Comparison of ENCODE assay signal across 8 cellular contexts in the genomic region with DNA sequence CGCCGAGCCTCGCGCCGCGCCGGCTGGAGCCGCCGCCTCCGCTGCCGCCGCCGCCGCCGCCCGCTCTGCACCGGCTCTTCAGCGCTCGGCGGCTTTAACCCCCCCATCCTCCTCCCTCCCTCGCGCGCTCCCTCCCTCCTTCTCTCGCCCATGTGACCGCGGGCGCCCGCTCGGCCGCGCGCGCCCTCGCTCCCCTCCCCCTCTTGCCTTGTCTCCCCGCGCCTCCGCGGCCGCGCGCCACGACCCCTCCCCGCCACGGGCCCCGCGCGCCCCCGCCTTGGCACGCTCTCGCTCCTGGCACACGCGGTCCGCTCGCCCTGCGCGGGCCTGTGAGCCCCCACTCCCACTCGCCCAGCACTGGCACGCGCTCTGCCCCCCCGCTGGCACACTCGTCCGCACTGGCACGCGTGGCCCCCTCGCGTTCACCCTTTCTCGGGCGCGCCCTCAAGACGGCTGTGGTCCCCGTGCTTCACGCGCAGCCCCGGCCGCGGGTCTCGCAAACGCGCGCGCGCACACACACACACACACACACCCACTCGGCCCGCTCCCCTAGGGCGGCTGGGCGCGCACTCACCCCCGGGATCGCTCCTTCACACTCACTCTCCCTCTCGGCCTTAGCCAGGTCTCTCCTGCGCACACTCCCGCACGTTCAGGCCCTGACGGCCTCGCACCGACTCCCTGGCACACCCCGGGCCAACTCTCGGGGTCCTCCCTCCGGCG. TPM values are rescaled to one million over a fixed set of nuclear protein-coding genes. Genes with fewer than 3 reads are reported as not detected.
DNase-seq lines count a peak whose midpoint lies in the region; ATAC-seq and TF ChIP-seq lines count a peak whose summit lies in the region.

A gene with protein sequence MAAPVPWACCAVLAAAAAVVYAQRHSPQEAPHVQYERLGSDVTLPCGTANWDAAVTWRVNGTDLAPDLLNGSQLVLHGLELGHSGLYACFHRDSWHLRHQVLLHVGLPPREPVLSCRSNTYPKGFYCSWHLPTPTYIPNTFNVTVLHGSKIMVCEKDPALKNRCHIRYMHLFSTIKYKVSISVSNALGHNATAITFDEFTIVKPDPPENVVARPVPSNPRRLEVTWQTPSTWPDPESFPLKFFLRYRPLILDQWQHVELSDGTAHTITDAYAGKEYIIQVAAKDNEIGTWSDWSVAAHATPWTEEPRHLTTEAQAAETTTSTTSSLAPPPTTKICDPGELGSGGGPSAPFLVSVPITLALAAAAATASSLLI (minus strand): TSS at position 69 of the 720 bp plus-strand sequence. CDS start 20,743 bp downstream, outside the sequence.

- H3K27me3 ChIP-seq in mesenchymal stem cell (ENCODE audit: control insufficient read depth in 1 of 2, insufficient read depth in 1 of 2, low read length in 2 of 2) (peaks cover 93 to 94% of the 10 kb centered on the region in 2 experiments), testis (no peaks in the 10 kb centered on the region)

- H2BK120ac ChIP-seq in mesenchymal stem cell (ENCODE audit: low read depth, low read length), result no peak within 1 kb of the TSS

- no peak within 1 kb of the TSS for H2BK5ac ChIP-seq in mesenchymal stem cell (ENCODE audit: low read depth, low read length, poor library complexity, severe bottlenecking)

- no peak within 1 kb of the TSS for H3K27ac ChIP-seq in mesenchymal stem cell (ENCODE audit: low read length, poor library complexity, severe bottlenecking)
- peak within 1 kb of the TSS in 1 of 2 donors; percentile 36 for H3K27ac ChIP-seq in testis

- TF ChIP-seq POLR2A in testis (IDR thresholded peaks at IDR 0.05), result no peak

- H3K4me3 Mint-ChIP-seq in chondrocyte (ENCODE audit: unreplicated experiment), result peak within 1 kb of the TSS; percentile 70

- no peak within 1 kb of the TSS for H2BK12ac ChIP-seq in mesenchymal stem cell (ENCODE audit: low read length in 2 of 2)

- H2AFZ ChIP-seq in mesenchymal stem cell (ENCODE audit: low read depth, low read length), result no peak within 1 kb of the TSS

- peak within 1 kb of the TSS in 1 of 2 experiments; percentile 37 for H3K14ac ChIP-seq in mesenchymal stem cell (ENCODE audit: low read length in 2 of 2)

- no peak for ATAC-seq in GM18498 (IDR thresholded peaks at IDR 0.05; ENCODE audit: unreplicated experiment)

- no peaks in the 10 kb centered on the region for H3K36me3 Mint-ChIP-seq in chondrocyte (ENCODE audit: low read depth)

- peaks cover 16% of the 10 kb centered on the region for H3K4me1 Mint-ChIP-seq in chondrocyte (ENCODE audit: low read depth)

- H3K4me3 ChIP-seq in mesenchymal stem cell (ENCODE audit: insufficient read depth in 1 of 2, low read depth in 1 of 2, low read length in 2 of 2), result peak within 1 kb of the TSS; percentile 43 to 65
- peak within 1 kb of the TSS; percentile 45 to 56 for H3K4me3 ChIP-seq in testis

- no peak within 1 kb of the TSS for H3K9ac ChIP-seq in mesenchymal stem cell (ENCODE audit: low read length)

- TF ChIP-seq CTCF in chondrocyte (IDR thresholded peaks at IDR 0.05), result no peak
- TF ChIP-seq CTCF in testis (IDR thresholded peaks at IDR 0.05), result no peak

- no peaks in the 10 kb centered on the region for H3K79me1 ChIP-seq in mesenchymal stem cell (replicated peaks; ENCODE audit: low read length, poor library complexity, severe bottlenecking)

- H3K23ac ChIP-seq in mesenchymal stem cell (ENCODE audit: low read length in 2 of 2), result no peak within 1 kb of the TSS

- under 1% methylated on average over 72 of the region's 100 CpGs for WGBS in mesenchymal stem cell
- WGBS in testis, 2 donors, result 0 to 2% methylated on average over 61 to 96 of the region's 100 CpGs

- H3K36me3 ChIP-seq in mesenchymal stem cell (ENCODE audit: control insufficient read depth in 1 of 2, insufficient read depth in 2 of 2, low read depth in 1 of 2, low read length in 2 of 2) (no peaks in the 10 kb centered on the region), testis (ENCODE audit: low read depth, missing control alignments) (no peaks in the 10 kb centered on the region)

- H3K4me2 ChIP-seq in mesenchymal stem cell (ENCODE audit: low read length, poor library complexity, severe bottlenecking), result peak within 1 kb of the TSS; percentile 55

- no peak within 1 kb of the TSS for H4K91ac ChIP-seq in mesenchymal stem cell (ENCODE audit: low read length)

- no peak within 1 kb of the TSS for H3K27ac Mint-ChIP-seq in chondrocyte (ENCODE audit: unreplicated experiment)

- DNase-seq in G401 (ENCODE audit: low spot score), result peak; percentile 86
- DNase-seq in NCI-H748 (lab: John Stamatoyannopoulos, UW; ENCODE audit: unreplicated experiment), result peak; percentile 72
- no peak for DNase-seq in chondrocyte (ENCODE audit: low spot score)
- peak; percentile 9 for DNase-seq in mesenchymal stem cell
- peak; percentile 76 for DNase-seq in testis
- no peak for DNase-seq in activated effector memory CD4-positive, alpha-beta T cell treated with Interleukin-2 at 50 U/mL for 16 hours
- no peak for DNase-seq in NCI-H187 (lab: John Stamatoyannopoulos, UW)

- no peaks in the 10 kb centered on the region for H3K9me3 Mint-ChIP-seq in chondrocyte (ENCODE audit: low read depth)

- in situ Hi-C loops in G401 (cut with HindIII; ENCODE audit: low sequenced_read_pairs), result no loop called here

- H3K4ac ChIP-seq in mesenchymal stem cell (ENCODE audit: low read depth in 1 of 2, low read length in 2 of 2), result no peak within 1 kb of the TSS

- H3K18ac ChIP-seq in mesenchymal stem cell (ENCODE audit: low read depth in 1 of 2, low read length in 2 of 2), result no peak within 1 kb of the TSS

- peaks cover 64% of the 10 kb centered on the region for H3K27me3 Mint-ChIP-seq in chondrocyte (ENCODE audit: low read depth)

- intact Hi-C loops in testis (cut with DNase I; ENCODE audit: low total_unique reads), result loop anchor here (5.0 kb wide), 1 partner anchor 38 kb away; no protein-coding TSS in a partner anchor

- no peak within 1 kb of the TSS for H2AK5ac ChIP-seq in mesenchymal stem cell (ENCODE audit: low read length, severe bottlenecking)

- no peak within 1 kb of the TSS for H4K8ac ChIP-seq in mesenchymal stem cell (ENCODE audit: low read length)

- H3K4me1 ChIP-seq in mesenchymal stem cell (ENCODE audit: control insufficient read depth, insufficient read depth, low read depth, low read length) (peaks cover 29% of the 10 kb centered on the region), testis (peaks cover 26% of the 10 kb centered on the region)

- no peak within 1 kb of the TSS for H2BK15ac ChIP-seq in mesenchymal stem cell (ENCODE audit: low read depth, poor library complexity, severe bottlenecking)

- H3K9me3 ChIP-seq in mesenchymal stem cell (ENCODE audit: control insufficient read depth, low read length), result no peaks in the 10 kb centered on the region
- no peaks in the 10 kb centered on the region for H3K9me3 ChIP-seq in testis

RNA-seq across cellular contexts. Expression of the gene that starts here (rescaled TPM):
- 0.78 and 1.0 TPM in 2 replicates for total RNA-seq in G401 (2014; rRNA removed; shearing (Covaris generic))
- total RNA-seq in chondrocyte, result 0.12 TPM in 1 of 3 replicates, not detected in the others
- 0.03 TPM for polyA plus RNA-seq in mesenchymal stem cell (2013, experiment 1 of 2)
- 0.01 TPM for polyA plus RNA-seq in mesenchymal stem cell (2013, experiment 2 of 2)
- 10 to 100 TPM; 16.0 TPM for total RNA-seq in testis
- polyA plus RNA-seq in testis (ENCODE audit: insufficient read depth, low read depth, low replicate concordance), result 11.8 TPM

Comparison
In these comparisons a context has a peak if more than half of its experiments do, and no peak if none do; other contexts are left out.
1. DNase-seq: peak in G401 (single experiment), NCI-H748 (single experiment), mesenchymal stem cell (single experiment) and testis (single experiment); none in chondrocyte (single experiment), activated effector memory CD4-positive, alpha-beta T cell treated with Interleukin-2 at 50 U/mL for 16 hours (single experiment) and NCI-H187 (0 of 2).